Comparison of ENCODE assay signal across 15 cellular contexts in genomic region chr7:36712015-36712414, GRCh38. TPM values are rescaled to one million over a fixed set of nuclear protein-coding genes. Genes with fewer than 3 reads are reported as not detected.
"Had no signal": no experiment of that assay in that cellular context is flagged by ENCODE, and none has a peak within 500 bp of the region (broad histone marks: within the 10 kb centered on the region; RNA-seq: fewer than 3 reads in every experiment).

No MANE protein-coding gene starts in this region.

- H3K36me3 ChIP-seq: esophagus muscularis mucosa had no signal

- FAIRE-seq: small intestine, TTC549 had no signal

- H3K27ac Mint-ChIP-seq: activated B cell treated with CpG ODN at 0.5 μM for 24 hours; activated naive CD4-positive, alpha-beta T cell treated with anti-CD3 and anti-CD28 coated beads, Interleukin-2, amount 50 U/mL, for 24 hours had no signal

- H3K4me3 Mint-ChIP-seq: activated B cell treated with CpG ODN at 0.5 μM for 24 hours; activated naive CD4-positive, alpha-beta T cell treated with anti-CD3 and anti-CD28 coated beads, Interleukin-2, amount 50 U/mL, for 24 hours had no signal

- H3K9me3 Mint-ChIP-seq: activated naive CD4-positive, alpha-beta T cell treated with anti-CD3 and anti-CD28 coated beads, Interleukin-2, amount 50 U/mL, for 24 hours had no signal

- H3K4me1 Mint-ChIP-seq: activated B cell treated with CpG ODN at 0.5 μM for 24 hours had no signal

- ATAC-seq: naive thymus-derived CD4-positive, alpha-beta T cell; right cardiac atrium had no signal

- H3K27ac ChIP-seq: esophagus muscularis mucosa had no signal

- H3K4me3 ChIP-seq: esophagus muscularis mucosa had no signal

- DNase-seq: activated B cell treated with CpG ODN at 0.5 μM for 24 hours; activated CD4-positive, alpha-beta T cell treated with anti-CD3 and anti-CD28 coated beads, Interleukin-2, amount 50 U/mL, for 1 hour; anterior cingulate cortex; naive thymus-derived CD4-positive, alpha-beta T cell; nucleus accumbens; right cardiac atrium; small intestine; T-helper 2 cell; trophoblast cell had no signal

- H3K27me3 ChIP-seq: esophagus muscularis mucosa had no signal

- H3K27me3 Mint-ChIP-seq: activated B cell treated with CpG ODN at 0.5 μM for 24 hours; activated naive CD4-positive, alpha-beta T cell treated with anti-CD3 and anti-CD28 coated beads, Interleukin-2, amount 50 U/mL, for 24 hours; naive thymus-derived CD4-positive, alpha-beta T cell; progenitor cell of endocrine pancreas had no signal

- H3K4me1 ChIP-seq: esophagus muscularis mucosa had no signal

RNA-seq across cellular contexts. Expression of gene AOAH, which starts 12.3 kb away (rescaled TPM):
- total RNA-seq: fibroblast of villous mesenchyme, lung microvascular endothelial cell had no signal
